In genomic region chr18:50008306-50008705, GRCh38 we compare ENCODE assay signal across 18 cellular contexts.
DNase-seq lines count a peak whose midpoint lies in the region; ATAC-seq and TF ChIP-seq lines count a peak whose summit lies in the region.
"Had no signal": no experiment of that assay in that cellular context is flagged by ENCODE, and none has a peak within 500 bp of the region (broad histone marks: within the 10 kb centered on the region; RNA-seq: fewer than 3 reads in every experiment).

No MANE protein-coding gene starts in this region.

- H3K9me2 ChIP-seq in GM23248 (ENCODE audit: insufficient read depth) = no peaks in the 10 kb centered on the region

- in situ Hi-C loops in mammary epithelial cell (cut with MboI; ENCODE audit: low sequenced_read_pairs in 2 of 2) (no loop called here), GM23248 (cut with MboI) (no loop called here)

- H3K9me3 ChIP-seq in mammary epithelial cell (replicated peaks; ENCODE audit: insufficient read depth, low read length) (no peaks in the 10 kb centered on the region), testis (no peaks in the 10 kb centered on the region), GM23248 (ENCODE audit: low read depth) (no peaks in the 10 kb centered on the region)
- H3K9me3 ChIP-seq: BLaER1 had no signal

- no peaks in the 10 kb centered on the region for H3K9me3 Mint-ChIP-seq in MCF 10A (ENCODE audit: unreplicated experiment)
- no peaks in the 10 kb centered on the region for H3K9me3 Mint-ChIP-seq in stimulated activated naive B cell treated with anti-CD40 and anti-IgM and Interleukin-4, amounts not matched to agents 10 μg/mL and 1 μg/mL and 100 μg/mL, for 72 hours
- H3K9me3 Mint-ChIP-seq: CD14-positive monocyte; CD4-positive, alpha-beta T cell; CD8-positive, alpha-beta memory T cell had no signal

- dilution Hi-C loops in mammary epithelial cell (cut with HindIII; ENCODE audit: low sequenced_read_pairs) = no loop called here

- POLR2A ChIA-PET in MCF 10A (lab: Yijun Ruan, JAX) = no interaction called here

- CTCF ChIA-PET in mammary epithelial cell (lab: Charles Lee; ENCODE audit: low non-redundant PET) = no interaction called here
- CTCF ChIA-PET in MCF 10A (lab: Yijun Ruan, JAX) = no interaction called here

- DNase-seq in DMS 273 (lab: John Stamatoyannopoulos, UW; ENCODE audit: unreplicated experiment) = peak; percentile 18
- no peak for DNase-seq in DMS 273 treated with DMSO at 0.1 percent for 48 hours (lab: John Stamatoyannopoulos, UW)
- DNase-seq in mammary epithelial cell = peak; percentile 37
- DNase-seq in MCF 10A (ENCODE audit: unreplicated experiment) = no peak
- DNase-seq in epithelial cell of esophagus (ENCODE audit: low read depth) = peak; percentile 71
- no peak for DNase-seq in stimulated activated naive B cell treated with anti-CD40 and anti-IgM and Interleukin-4, amounts not matched to agents 10 μg/mL and 1 μg/mL and 100 μg/mL, for 72 hours
- no peak for DNase-seq in testis
- no peak for DNase-seq in GM23248
- DNase-seq: CD4-positive, alpha-beta T cell; CD8-positive, alpha-beta memory T cell; DMS153; DND-41; H7; HCEC 1CT had no signal

- H3K36me3 ChIP-seq in mammary epithelial cell (ENCODE audit: insufficient read depth, low read length) (no peaks in the 10 kb centered on the region), testis (ENCODE audit: low read depth, missing control alignments) (no peaks in the 10 kb centered on the region), GM23248 (ENCODE audit: low read depth) (no peaks in the 10 kb centered on the region)
- H3K36me3 ChIP-seq: BLaER1 had no signal

- H3K27ac ChIP-seq in mammary epithelial cell (ENCODE audit: insufficient read depth, low read depth, low read length) = no peak overlapping the region
- no peak overlapping the region for H3K27ac ChIP-seq in testis
- no peak overlapping the region for H3K27ac ChIP-seq in GM23248
- H3K27ac ChIP-seq: 22Rv1, BLaER1 had no signal

- peaks cover 11% of the 10 kb centered on the region for H3K4me1 Mint-ChIP-seq in MCF 10A (ENCODE audit: insufficient read depth, unreplicated experiment)
- H3K4me1 Mint-ChIP-seq in stimulated activated naive B cell treated with anti-CD40 and anti-IgM and Interleukin-4, amounts not matched to agents 10 μg/mL and 1 μg/mL and 100 μg/mL, for 72 hours = peaks cover 12 to 29% of the 10 kb centered on the region in 2 donors
- H3K4me1 Mint-ChIP-seq: B cell; CD14-positive monocyte; CD8-positive, alpha-beta memory T cell had no signal

- no peak for TF ChIP-seq POLR2A in testis (IDR thresholded peaks at IDR 0.05)

- H3K27me3 ChIP-seq in mammary epithelial cell (ENCODE audit: insufficient read depth, low read length) = no peaks in the 10 kb centered on the region
- H3K27me3 ChIP-seq in testis = no peaks in the 10 kb centered on the region
- no peaks in the 10 kb centered on the region; the same call in 1 of the 2 replicates for H3K27me3 ChIP-seq in GM23248 (replicated peaks; ENCODE audit: insufficient read depth)
- H3K27me3 ChIP-seq: BLaER1 had no signal

- H3K4me2 ChIP-seq in mammary epithelial cell (ENCODE audit: insufficient read depth, low read depth, low read length) (no peak overlapping the region), GM23248 (ENCODE audit: unreplicated experiment) (no peak overlapping the region)
- H3K4me2 ChIP-seq: BLaER1 had no signal

- BruUV-seq in mammary epithelial cell (replicated peaks; lab: Mats Ljungman, UMichigan) (no TSS peak), MCF 10A (replicated peaks; lab: Mats Ljungman, UMichigan) (no TSS peak)

- TF ChIP-seq CTCF in mammary epithelial cell (conservative IDR thresholded peaks at IDR 0.05 in 1 of 2, IDR thresholded peaks at IDR 0.05 in 1 of 2; ENCODE audit: extremely low read depth in 1 of 2, insufficient read depth in 1 of 2, low read depth in 1 of 2, low read length in 2 of 2) (no peak), MCF 10A (IDR thresholded peaks at IDR 0.05; ENCODE audit: unreplicated experiment) (no peak), epithelial cell of esophagus (IDR thresholded peaks at IDR 0.05; ENCODE audit: insufficient read depth, low read depth, low read length, missing control alignments) (no peak), testis (IDR thresholded peaks at IDR 0.05) (no peak)

- H3K79me2 ChIP-seq in mammary epithelial cell (ENCODE audit: insufficient read depth, low read length) (no peaks in the 10 kb centered on the region), GM23248 (ENCODE audit: insufficient read depth) (no peaks in the 10 kb centered on the region)

- H3K4me1 ChIP-seq in mammary epithelial cell (ENCODE audit: insufficient read depth, low read length) (peaks cover 9% of the 10 kb centered on the region), testis (no peaks in the 10 kb centered on the region), GM23248 (ENCODE audit: insufficient read depth) (no peaks in the 10 kb centered on the region)

- no peak overlapping the region for H3K9ac ChIP-seq in mammary epithelial cell (ENCODE audit: insufficient read depth, low read length)
- no peak overlapping the region for H3K9ac ChIP-seq in GM23248
- H3K9ac ChIP-seq: BLaER1 had no signal

- WGBS in mammary epithelial cell (ENCODE audit: low coverage, missing lambda C conversion rate) = 83% methylated on average over 3 of the region's 3 CpGs
- WGBS in testis, 2 donors = 75 to 85% methylated on average over 3 of the region's 3 CpGs
- WGBS in GM23248 (ENCODE audit: low coverage in 1 of 2, low lambda C conversion rate in 2 of 2, missing lambda C conversion rate in 2 of 2), 2 experiments = 31 to 34% methylated on average over 3 of the region's 3 CpGs

- no peaks in the 10 kb centered on the region for H3F3A ChIP-seq in GM23248 (ENCODE audit: insufficient read depth)

- ATAC-seq in stimulated activated naive B cell treated with anti-CD40 and anti-IgM and Interleukin-4, amounts not matched to agents 10 μg/mL and 1 μg/mL and 100 μg/mL, for 72 hours (replicated peaks) = no peak

- H3K27me3 Mint-ChIP-seq in MCF 10A (ENCODE audit: insufficient read depth, unreplicated experiment) = no peaks in the 10 kb centered on the region
- peaks cover 22 to 25% of the 10 kb centered on the region in 2 donors for H3K27me3 Mint-ChIP-seq in stimulated activated naive B cell treated with anti-CD40 and anti-IgM and Interleukin-4, amounts not matched to agents 10 μg/mL and 1 μg/mL and 100 μg/mL, for 72 hours

- no peak overlapping the region for H3K4me3 Mint-ChIP-seq in MCF 10A (ENCODE audit: unreplicated experiment)
- H3K4me3 Mint-ChIP-seq in stimulated activated naive B cell treated with anti-CD40 and anti-IgM and Interleukin-4, amounts not matched to agents 10 μg/mL and 1 μg/mL and 100 μg/mL, for 72 hours = no peak overlapping the region
- H3K4me3 Mint-ChIP-seq: B cell; CD14-positive monocyte; CD4-positive, alpha-beta T cell; CD8-positive, alpha-beta memory T cell had no signal

- no peak overlapping the region for H2AFZ ChIP-seq in mammary epithelial cell (ENCODE audit: low read depth, low read length)
- H2AFZ ChIP-seq in GM23248 = no peak overlapping the region

- H3K36me3 Mint-ChIP-seq in MCF 10A (ENCODE audit: insufficient read depth, unreplicated experiment) = peaks cover 9% of the 10 kb centered on the region
- H3K36me3 Mint-ChIP-seq in stimulated activated naive B cell treated with anti-CD40 and anti-IgM and Interleukin-4, amounts not matched to agents 10 μg/mL and 1 μg/mL and 100 μg/mL, for 72 hours = no peaks in the 10 kb centered on the region
- H3K36me3 Mint-ChIP-seq: CD14-positive monocyte; CD8-positive, alpha-beta memory T cell had no signal

- H3K27ac Mint-ChIP-seq in MCF 10A (ENCODE audit: low read depth, unreplicated experiment) = no peak overlapping the region
- H3K27ac Mint-ChIP-seq in stimulated activated naive B cell treated with anti-CD40 and anti-IgM and Interleukin-4, amounts not matched to agents 10 μg/mL and 1 μg/mL and 100 μg/mL, for 72 hours = peak overlapping the region; percentile 10
- H3K27ac Mint-ChIP-seq: B cell; CD14-positive monocyte; CD4-positive, alpha-beta T cell; CD8-positive, alpha-beta memory T cell had no signal

- H4K20me1 ChIP-seq in mammary epithelial cell (ENCODE audit: insufficient read depth, low read length) (no peaks in the 10 kb centered on the region), GM23248 (ENCODE audit: insufficient read depth) (no peaks in the 10 kb centered on the region)
- H4K20me1 ChIP-seq: BLaER1 had no signal

- intact Hi-C loops in mammary epithelial cell (cut with micrococcal nuclease) (no loop called here), MCF 10A (cut with micrococcal nuclease) (no loop called here), testis (cut with DNase I; ENCODE audit: low total_unique reads) (no loop called here)

- no peak overlapping the region for H3K4me3 ChIP-seq in mammary epithelial cell (replicated peaks in 1 of 3; ENCODE audit: insufficient read depth in 1 of 3, low read depth in 2 of 3, low read length in 3 of 3)
- H3K4me3 ChIP-seq in epithelial cell of esophagus (ENCODE audit: low read length) = no peak overlapping the region
- H3K4me3 ChIP-seq in testis = no peak overlapping the region
- H3K4me3 ChIP-seq in GM23248 = no peak overlapping the region
- H3K4me3 ChIP-seq: BLaER1 had no signal

Comparison
In these comparisons a context has a peak if more than half of its experiments do, and no peak if none do; other contexts are left out.
1. DNase-seq: peak in DMS 273 (single experiment), mammary epithelial cell (single experiment) and epithelial cell of esophagus (single experiment); none in DMS 273 treated with DMSO at 0.1 percent for 48 hours (single experiment), MCF 10A (single experiment), stimulated activated naive B cell treated with anti-CD40 and anti-IgM and Interleukin-4, amounts not matched to agents 10 μg/mL and 1 μg/mL and 100 μg/mL, for 72 hours (single experiment), testis (single experiment) and GM23248 (single experiment).